In the genomic region with DNA sequence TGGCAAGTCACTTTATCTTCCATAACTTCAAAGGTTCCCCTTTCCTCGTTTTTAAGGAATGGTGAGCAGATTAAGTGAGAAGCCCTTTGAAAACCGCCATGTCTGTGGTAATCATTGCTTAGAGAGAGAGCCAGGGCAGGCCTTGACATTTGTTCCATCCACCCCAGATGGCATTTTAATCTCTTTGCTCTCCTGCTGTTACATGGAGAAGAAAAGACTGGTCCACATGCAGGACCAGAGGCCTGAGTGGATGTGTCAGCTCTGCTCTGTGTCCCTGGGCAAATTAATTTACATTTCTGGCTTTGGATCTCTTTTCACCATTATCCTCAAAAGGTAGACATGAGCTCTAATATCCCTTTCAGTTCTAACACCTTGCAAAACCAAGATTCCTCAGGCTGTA, we compare ENCODE assay signal across 21 cellular contexts.
"Had no signal": no experiment of that assay in that cellular context is flagged by ENCODE, and none has a peak within 500 bp of the region (broad histone marks: within the 10 kb centered on the region; RNA-seq: fewer than 3 reads in every experiment).

No MANE protein-coding gene starts in this region.

- H3K27me3 ChIP-seq: colonic mucosa, right atrium auricular region, tibial nerve had no signal

- H3K36me3 Mint-ChIP-seq: T-cell had no signal

- H3K4me1 ChIP-seq: colonic mucosa, parathyroid adenoma, right atrium auricular region had no signal

- H3K27me3 Mint-ChIP-seq: activated CD4-positive, alpha-beta memory T cell treated with anti-CD3 and anti-CD28 coated beads, Interleukin-2, amount 10 ng/mL, durations not matched to agents 7 days and 5 days; activated naive CD4-positive, alpha-beta T cell treated with anti-CD3 and anti-CD28 coated beads, Interleukin-2, amount 10 ng/mL, durations not matched to agents 7 days and 5 days; activated T-cell treated with anti-CD3 and anti-CD28 coated beads, Interleukin-2, amount 50 U/mL, for 24 hours; central memory CD8-positive, alpha-beta T cell; T-cell had no signal

- H3K4me3 ChIP-seq: colonic mucosa, left ventricle myocardium inferior, mucosa of descending colon, right atrium auricular region, tibial nerve had no signal

- H3K9ac ChIP-seq: parathyroid adenoma had no signal

- H3K36me3 ChIP-seq: colonic mucosa, left ventricle myocardium inferior, right atrium auricular region, tibial nerve had no signal

- H2AFZ ChIP-seq: parathyroid adenoma had no signal

- H3K79me2 ChIP-seq: parathyroid adenoma had no signal

- H3K4me3 Mint-ChIP-seq: activated CD4-positive, alpha-beta memory T cell treated with anti-CD3 and anti-CD28 coated beads, Interleukin-2, amount 10 ng/mL, durations not matched to agents 7 days and 5 days; activated naive CD4-positive, alpha-beta T cell treated with anti-CD3 and anti-CD28 coated beads, Interleukin-2, amount 10 ng/mL, durations not matched to agents 7 days and 5 days; activated T-cell treated with anti-CD3 and anti-CD28 coated beads, Interleukin-2, amount 50 U/mL, for 24 hours; central memory CD8-positive, alpha-beta T cell; T-cell had no signal

- H3K27ac Mint-ChIP-seq: activated CD4-positive, alpha-beta memory T cell treated with anti-CD3 and anti-CD28 coated beads, Interleukin-2, amount 10 ng/mL, durations not matched to agents 7 days and 5 days; activated naive CD4-positive, alpha-beta T cell treated with anti-CD3 and anti-CD28 coated beads, Interleukin-2, amount 10 ng/mL, durations not matched to agents 7 days and 5 days; activated T-cell treated with anti-CD3 and anti-CD28 coated beads, Interleukin-2, amount 50 U/mL, for 24 hours had no signal

- H3K9me3 Mint-ChIP-seq: central memory CD8-positive, alpha-beta T cell; T-cell had no signal

- ATAC-seq: activated CD4-positive, CD25-positive, alpha-beta regulatory T cell treated with anti-CD3 and anti-CD28 coated beads, Interleukin-2, amount 50 U/mL, for 24 hours; mucosa of descending colon; T-cell had no signal

- DNase-seq: activated CD4-positive, alpha-beta memory T cell treated with anti-CD3 and anti-CD28 coated beads, Interleukin-2, amount 10 ng/mL, durations not matched to agents 7 days and 5 days; activated CD4-positive, alpha-beta T cell treated with anti-CD3 and anti-CD28 coated beads for 48 hours; activated CD8-positive, alpha-beta memory T cell treated with anti-CD3 and anti-CD28 coated beads, Interleukin-2, amount 50 U/mL, for 48 hours; activated gamma-delta T cell; activated naive CD4-positive, alpha-beta T cell treated with anti-CD3 and anti-CD28 coated beads, Interleukin-2, amount 10 ng/mL, durations not matched to agents 7 days and 5 days; activated T-cell treated with anti-CD3 and anti-CD28 coated beads, Interleukin-2, amount 50 U/mL, for 24 hours; anterior cingulate cortex; colonic mucosa; effector CD8-positive, alpha-beta T cell; left ventricle myocardium inferior; mucosa of descending colon; stimulated activated CD4-positive, alpha-beta T cell treated with anti-CD3 and anti-CD28 coated beads, Interleukin-15, amount 100 ng/mL, for 24 hours; stimulated activated naive CD4-positive, alpha-beta T cell; T-cell had no signal

- H3K9me3 ChIP-seq: colonic mucosa, left ventricle myocardium inferior, mucosa of descending colon, right atrium auricular region, tibial nerve had no signal

- H3K27ac ChIP-seq: colonic mucosa, epithelial cell of prostate, left ventricle myocardium inferior, parathyroid adenoma, right atrium auricular region, tibial nerve, VCaP had no signal
